ENCODE assay signal across 27 cellular contexts in genomic region chr6:116564296-116564695, GRCh38. TPM values are rescaled to one million over a fixed set of nuclear protein-coding genes. Genes with fewer than 3 reads are reported as not detected.
DNase-seq lines count a peak whose midpoint lies in the region; ATAC-seq and TF ChIP-seq lines count a peak whose summit lies in the region.
"Had no signal": no experiment of that assay in that cellular context is flagged by ENCODE, and none has a peak within 500 bp of the region (broad histone marks: within the 10 kb centered on the region; RNA-seq: fewer than 3 reads in every experiment).

No MANE protein-coding gene starts in this region.

- peak overlapping the region; percentile 75 for H3K4me2 ChIP-seq in osteoblast (ENCODE audit: insufficient read depth, low read length)
- H3K4me2 ChIP-seq: BLaER1 treated with 17β-estradiol and CSF1 and Interleukin-3, amounts not matched to agents 10 nM and 100 nM had no signal

- intact Hi-C loops in activated naive CD4-positive, alpha-beta T cell treated with anti-CD3 and anti-CD28 coated beads for 36 hours (cut with micrococcal nuclease): no loop called here

- peaks cover 11% of the 10 kb centered on the region for H3K27me3 Mint-ChIP-seq in activated naive CD4-positive, alpha-beta T cell treated with anti-CD3 and anti-CD28 coated beads for 36 hours (ENCODE audit: low read depth)
- peaks cover 31% of the 10 kb centered on the region for H3K27me3 Mint-ChIP-seq in activated naive CD4-positive, alpha-beta T cell treated with anti-CD3 and anti-CD28 coated beads, Interleukin-2, amount 10 ng/mL, durations not matched to agents 7 days and 5 days

- H3K4me3 Mint-ChIP-seq in activated naive CD4-positive, alpha-beta T cell treated with anti-CD3 and anti-CD28 coated beads for 36 hours: peak overlapping the region; percentile 36
- no peak overlapping the region for H3K4me3 Mint-ChIP-seq in activated naive CD4-positive, alpha-beta T cell treated with anti-CD3 and anti-CD28 coated beads, Interleukin-2, amount 10 ng/mL, durations not matched to agents 7 days and 5 days

- TF ChIP-seq CTCF in astrocyte of the spinal cord (IDR thresholded peaks at IDR 0.05; ENCODE audit: low read depth, low read length) (no peak), osteoblast (IDR thresholded peaks at IDR 0.05; ENCODE audit: extremely low read depth, low read depth, low read length) (no peak)

- H3K36me3 ChIP-seq in osteoblast (ENCODE audit: insufficient read depth, low read length): no peaks in the 10 kb centered on the region
- H3K36me3 ChIP-seq: adrenal gland; BLaER1 treated with 17β-estradiol and CSF1 and Interleukin-3, amounts not matched to agents 10 nM and 100 nM; sigmoid colon; upper lobe of right lung had no signal

- no peaks in the 10 kb centered on the region for H3K36me3 Mint-ChIP-seq in activated naive CD4-positive, alpha-beta T cell treated with anti-CD3 and anti-CD28 coated beads for 36 hours (ENCODE audit: low read depth)
- no peaks in the 10 kb centered on the region for H3K36me3 Mint-ChIP-seq in activated naive CD4-positive, alpha-beta T cell treated with anti-CD3 and anti-CD28 coated beads, Interleukin-2, amount 10 ng/mL, durations not matched to agents 7 days and 5 days

- H3K27ac ChIP-seq in osteoblast (ENCODE audit: low read depth, low read length): peak overlapping the region; percentile 64
- H3K27ac ChIP-seq in substantia nigra (ENCODE audit: low read depth, low read length, poor library complexity, severe bottlenecking): no peak overlapping the region
- H3K27ac ChIP-seq: adrenal gland; BLaER1 treated with 17β-estradiol and CSF1 and Interleukin-3, amounts not matched to agents 10 nM and 100 nM; coronary artery; upper lobe of right lung had no signal

- peaks cover 21% of the 10 kb centered on the region for H3K4me1 ChIP-seq in osteoblast (ENCODE audit: insufficient read depth, low read length)
- H3K4me1 ChIP-seq: upper lobe of right lung had no signal

- no peaks in the 10 kb centered on the region for H3K9me3 Mint-ChIP-seq in activated naive CD4-positive, alpha-beta T cell treated with anti-CD3 and anti-CD28 coated beads for 36 hours
- no peaks in the 10 kb centered on the region for H3K9me3 Mint-ChIP-seq in activated naive CD4-positive, alpha-beta T cell treated with anti-CD3 and anti-CD28 coated beads, Interleukin-2, amount 10 ng/mL, durations not matched to agents 7 days and 5 days
- H3K9me3 Mint-ChIP-seq: activated B cell treated with CpG ODN at 0.5 μM for 24 hours; activated T-helper 2 cell treated with anti-CD3 and anti-CD28 coated beads, Interferon-gamma antibody, Interleukin-2, Interleukin-4, amounts not matched to agents 10 μg/mL and 5 μg/mL and 100 μg/mL, durations not matched to agents 14 hours and 24 hours and 36 hours; nephron had no signal

- DNase-seq in activated naive CD4-positive, alpha-beta T cell treated with anti-CD3 and anti-CD28 coated beads for 36 hours: no peak
- no peak for DNase-seq in activated naive CD4-positive, alpha-beta T cell treated with anti-CD3 and anti-CD28 coated beads, Interleukin-2, amount 10 ng/mL, durations not matched to agents 7 days and 5 days
- DNase-seq in HS-5 (ENCODE audit: low read depth) (peak; percentile 56), astrocyte of the spinal cord (ENCODE audit: low read depth, low spot score) (peak; percentile 59), osteoblast (ENCODE audit: insufficient read length, low spot score, missing footprints) (peak; percentile 82), NCI-H774 (lab: John Stamatoyannopoulos, UW) (no peak), substantia nigra (lab: John Stamatoyannopoulos, UW) (no peak)
- DNase-seq: activated B cell treated with CpG ODN at 0.5 μM for 24 hours, COR-L47, DND-41, MM.1S, NCI-H1417, NCI-H2081 treated with DMSO at 0.1 percent for 48 hours, NCI-H446 treated with DMSO at 0.1 percent for 48 hours, T1000 had no signal

- H2AFZ ChIP-seq in osteoblast (ENCODE audit: low read length): peak overlapping the region; percentile 90

- no peak overlapping the region for H3K27ac Mint-ChIP-seq in activated naive CD4-positive, alpha-beta T cell treated with anti-CD3 and anti-CD28 coated beads for 36 hours
- H3K27ac Mint-ChIP-seq in activated naive CD4-positive, alpha-beta T cell treated with anti-CD3 and anti-CD28 coated beads, Interleukin-2, amount 10 ng/mL, durations not matched to agents 7 days and 5 days: no peak overlapping the region
- H3K27ac Mint-ChIP-seq: activated B cell treated with CpG ODN at 0.5 μM for 24 hours; activated T-helper 2 cell treated with anti-CD3 and anti-CD28 coated beads, Interferon-gamma antibody, Interleukin-2, Interleukin-4, amounts not matched to agents 10 μg/mL and 5 μg/mL and 100 μg/mL, durations not matched to agents 14 hours and 24 hours and 36 hours; nephron had no signal

- H4K20me1 ChIP-seq in osteoblast (ENCODE audit: insufficient read depth, low read length): no peaks in the 10 kb centered on the region
- H4K20me1 ChIP-seq: BLaER1 treated with 17β-estradiol and CSF1 and Interleukin-3, amounts not matched to agents 10 nM and 100 nM had no signal

- H3K79me2 ChIP-seq in osteoblast (ENCODE audit: insufficient read depth, low read length): peaks cover under 1% of the 10 kb centered on the region

- CTCF ChIA-PET in activated naive CD4-positive, alpha-beta T cell treated with anti-CD3 and anti-CD28 coated beads for 36 hours (lab: Charles Lee): interaction anchor here (1.3 to 2.3 kb wide), 4 partner anchors 9 to 276 kb away, joined by 5 to 12 read pairs (median 8); no protein-coding TSS in a partner anchor
- CTCF ChIA-PET in activated naive CD4-positive, alpha-beta T cell treated with anti-CD3 and anti-CD28 coated beads, Interleukin-2, amount 10 ng/mL, durations not matched to agents 7 days and 5 days (lab: Charles Lee): interaction anchor here (1.4 to 5.1 kb wide), 6 partner anchors 9 to 296 kb away, joined by 4 to 38 read pairs (median 8); no protein-coding TSS in a partner anchor

- ATAC-seq in HG02610 (IDR thresholded peaks at IDR 0.05; ENCODE audit: unreplicated experiment): no peak
- ATAC-seq: K562 had no signal

- no peaks in the 10 kb centered on the region for H3K27me3 ChIP-seq in osteoblast (ENCODE audit: insufficient read depth, low read length)
- H3K27me3 ChIP-seq: adrenal gland, sigmoid colon, upper lobe of right lung had no signal

- no peaks in the 10 kb centered on the region for H3K9me3 ChIP-seq in osteoblast (ENCODE audit: low read depth, low read length)
- H3K9me3 ChIP-seq: adrenal gland, sigmoid colon, upper lobe of right lung had no signal

- in situ Hi-C loops in astrocyte of the spinal cord (cut with HindIII; ENCODE audit: low sequenced_read_pairs): no loop called here

- peaks cover 13% of the 10 kb centered on the region for H3K4me1 Mint-ChIP-seq in activated naive CD4-positive, alpha-beta T cell treated with anti-CD3 and anti-CD28 coated beads for 36 hours (ENCODE audit: low read depth)
- H3K4me1 Mint-ChIP-seq in activated naive CD4-positive, alpha-beta T cell treated with anti-CD3 and anti-CD28 coated beads, Interleukin-2, amount 10 ng/mL, durations not matched to agents 7 days and 5 days: peaks cover 5% of the 10 kb centered on the region

- H3K4me3 ChIP-seq in astrocyte of the spinal cord (ENCODE audit: low read depth, low read length): no peak overlapping the region
- no peak overlapping the region for H3K4me3 ChIP-seq in osteoblast (ENCODE audit: insufficient read depth, low read length)
- H3K4me3 ChIP-seq: BLaER1 treated with 17β-estradiol and CSF1 and Interleukin-3, amounts not matched to agents 10 nM and 100 nM; K562 had no signal

RNA-seq across cellular contexts. Expression of gene RWDD1, which starts 7.0 kb away (rescaled TPM):
- 10 to 100 TPM; 47.8 to 50.3 TPM for total RNA-seq in activated naive CD4-positive, alpha-beta T cell treated with anti-CD3 and anti-CD28 coated beads for 36 hours
- total RNA-seq in osteoblast: 35.1 and 39.1 TPM in 2 replicates

RNA-seq across cellular contexts. Expression of gene CALHM4, which starts 10.7 kb away (rescaled TPM):
- total RNA-seq in activated naive CD4-positive, alpha-beta T cell treated with anti-CD3 and anti-CD28 coated beads for 36 hours: not detected
- total RNA-seq in osteoblast: not detected in 2 replicates
- total RNA-seq: activated B cell treated with CpG ODN at 0.5 μM for 24 hours; activated T-helper 2 cell treated with anti-CD3 and anti-CD28 coated beads, Interferon-gamma antibody, Interleukin-2, Interleukin-4, amounts not matched to agents 10 μg/mL and 5 μg/mL and 100 μg/mL, durations not matched to agents 14 hours and 24 hours and 36 hours; adrenal gland; HT-29; K562; OCI-LY7; sigmoid colon; subcutaneous adipose tissue; upper lobe of right lung had no signal

RNA-seq across cellular contexts. Expression of gene TRAPPC3L, which starts 18.8 kb away (rescaled TPM):
- total RNA-seq in activated naive CD4-positive, alpha-beta T cell treated with anti-CD3 and anti-CD28 coated beads for 36 hours: not detected
- under 0.01 and 0.29 TPM in 2 replicates for total RNA-seq in osteoblast
- total RNA-seq: activated B cell treated with CpG ODN at 0.5 μM for 24 hours; activated T-helper 2 cell treated with anti-CD3 and anti-CD28 coated beads, Interferon-gamma antibody, Interleukin-2, Interleukin-4, amounts not matched to agents 10 μg/mL and 5 μg/mL and 100 μg/mL, durations not matched to agents 14 hours and 24 hours and 36 hours; HT-29; K562; OCI-LY7; sigmoid colon had no signal

RNA-seq across cellular contexts. Expression of gene RSPH4A, which starts 52.0 kb away (rescaled TPM):
- total RNA-seq in activated naive CD4-positive, alpha-beta T cell treated with anti-CD3 and anti-CD28 coated beads for 36 hours: not detected
- 0.36 and 0.59 TPM in 2 replicates for total RNA-seq in osteoblast
- total RNA-seq: HT-29 had no signal

RNA-seq across cellular contexts. Expression of gene CALHM5, which starts 52.9 kb away (rescaled TPM):
- not detected for total RNA-seq in activated naive CD4-positive, alpha-beta T cell treated with anti-CD3 and anti-CD28 coated beads for 36 hours
- total RNA-seq in osteoblast: 14.8 and 16.2 TPM in 2 replicates
- total RNA-seq: activated B cell treated with CpG ODN at 0.5 μM for 24 hours; activated T-helper 2 cell treated with anti-CD3 and anti-CD28 coated beads, Interferon-gamma antibody, Interleukin-2, Interleukin-4, amounts not matched to agents 10 μg/mL and 5 μg/mL and 100 μg/mL, durations not matched to agents 14 hours and 24 hours and 36 hours; OCI-LY7 had no signal

Comparison
In these comparisons a context has a peak if more than half of its experiments do, and no peak if none do; other contexts are left out.
1. DNase-seq: peak in HS-5 (single experiment), astrocyte of the spinal cord (single experiment) and osteoblast (single experiment); none in activated naive CD4-positive, alpha-beta T cell treated with anti-CD3 and anti-CD28 coated beads for 36 hours (single experiment), activated naive CD4-positive, alpha-beta T cell treated with anti-CD3 and anti-CD28 coated beads, Interleukin-2, amount 10 ng/mL, durations not matched to agents 7 days and 5 days (single experiment), NCI-H774 (single experiment) and substantia nigra (0 of 49).